ENCODE assay signal across 10 cellular contexts in genomic region chr5:91125916-91126315, GRCh38.
A peak's percentile ranks its signal among the peaks of the same experiment; 100 is the strongest.
DNase-seq lines count a peak whose midpoint lies in the region; ATAC-seq and TF ChIP-seq lines count a peak whose summit lies in the region.
"Had no signal": no experiment of that assay in that cellular context is flagged by ENCODE, and none has a peak within 500 bp of the region (broad histone marks: within the 10 kb centered on the region; RNA-seq: fewer than 3 reads in every experiment).

No MANE protein-coding gene starts in this region.

- H3K36me3 ChIP-seq in HAP-1 (replicated peaks) (no peaks in the 10 kb centered on the region), PC-3 (ENCODE audit: low read depth, low read length) (no peaks in the 10 kb centered on the region), fibroblast of lung (ENCODE audit: control insufficient read depth, insufficient read depth, low read length) (no peaks in the 10 kb centered on the region), stomach (no peaks in the 10 kb centered on the region)
- H3K36me3 ChIP-seq: WERI-Rb-1 had no signal

- TF ChIP-seq POLR2A in stomach (IDR thresholded peaks at IDR 0.05): no peak

- H3K9me3 ChIP-seq in HAP-1: no peaks in the 10 kb centered on the region
- H3K9me3 ChIP-seq in PC-3 (ENCODE audit: low read length): no peaks in the 10 kb centered on the region
- H3K9me3 ChIP-seq in fibroblast of lung (ENCODE audit: control insufficient read depth, insufficient read depth, low read depth, low read length): no peaks in the 10 kb centered on the region
- no peaks in the 10 kb centered on the region for H3K9me3 ChIP-seq in stomach
- H3K9me3 ChIP-seq: mucosa of descending colon had no signal

- H3K79me2 ChIP-seq in PC-3 (ENCODE audit: low read length): no peaks in the 10 kb centered on the region
- no peaks in the 10 kb centered on the region for H3K79me2 ChIP-seq in fibroblast of lung (ENCODE audit: control insufficient read depth, insufficient read depth, low read length)

- H3K4me1 ChIP-seq in HAP-1 (peaks cover 30% of the 10 kb centered on the region), PC-3 (ENCODE audit: insufficient read depth, low read length) (peaks cover 39% of the 10 kb centered on the region), fibroblast of lung (ENCODE audit: control insufficient read depth, extremely low read depth, insufficient read depth, low read length) (peaks cover 14% of the 10 kb centered on the region), stomach (peaks cover 35 to 75% (median 50%) of the 10 kb centered on the region in 4 donors)

- in situ Hi-C loops in HAP-1 (cut with MboI; ENCODE audit: low sequenced_read_pairs): no loop called here

- BruUV-seq in PC-3 (replicated peaks; lab: Mats Ljungman, UMichigan): no TSS peak

- DNase-seq in HAP-1 (ENCODE audit: low spot score in 2 of 2) (peak; percentile 30 to 39), PC-3 (peak; percentile 15), fibroblast of lung (ENCODE audit: low read depth in 2 of 2) (peak in 1 of 2 donors; percentile 39), stomach (no peak), GM10266 (ENCODE audit: extremely low spot score) (no peak), amygdala (lab: John Stamatoyannopoulos, UW) (no peak)
- DNase-seq: mucosa of descending colon, NCI-H82, WERI-Rb-1 had no signal

- H4K20me1 ChIP-seq in PC-3 (ENCODE audit: low read length) (no peaks in the 10 kb centered on the region), fibroblast of lung (ENCODE audit: control insufficient read depth, extremely low read depth, insufficient read depth, low read length) (no peaks in the 10 kb centered on the region)

- no peak for TF ChIP-seq EP300 in stomach (IDR thresholded peaks at IDR 0.05)

- no peak for TF ChIP-seq CTCF in PC-3 (conservative IDR thresholded peaks at IDR 0.05; ENCODE audit: low read depth, low read length)
- no peak for TF ChIP-seq CTCF in fibroblast of lung (conservative IDR thresholded peaks at IDR 0.05 in 1 of 2, IDR thresholded peaks at IDR 0.05 in 1 of 2; ENCODE audit: low read depth in 1 of 2, low read length in 2 of 2)
- TF ChIP-seq CTCF in stomach (IDR thresholded peaks at IDR 0.05): no peak
- no peak for TF ChIP-seq CTCF in GM10266 (IDR thresholded peaks at IDR 0.05; ENCODE audit: control insufficient read depth, insufficient read depth, low read depth, missing control alignments)

- POLR2A ChIA-PET in PC-3 (lab: Charles Lee; ENCODE audit: unreplicated experiment): no interaction called here

- H2AFZ ChIP-seq in PC-3 (ENCODE audit: low read length) (no peak overlapping the region), fibroblast of lung (ENCODE audit: low read length) (no peak overlapping the region)

- H3F3A ChIP-seq in PC-3 (ENCODE audit: low read length, unreplicated experiment): no peaks in the 10 kb centered on the region

- ATAC-seq in PC-3 (no peak), HG02571 (IDR thresholded peaks at IDR 0.05; ENCODE audit: unreplicated experiment) (no peak)

- H3K9ac ChIP-seq in PC-3 (ENCODE audit: low read length) (no peak overlapping the region), fibroblast of lung (ENCODE audit: insufficient read depth, low read length) (no peak overlapping the region)

- CTCF ChIA-PET in PC-3 (lab: Charles Lee): no interaction called here

- H3K4me3 ChIP-seq in HAP-1: no peak overlapping the region
- no peak overlapping the region for H3K4me3 ChIP-seq in PC-3 (ENCODE audit: low read length)
- H3K4me3 ChIP-seq in fibroblast of lung (replicated peaks in 1 of 4; ENCODE audit: control extremely low read depth in 1 of 4, insufficient read depth in 1 of 4, low read depth in 3 of 4, low read length in 4 of 4): no peak overlapping the region
- no peak overlapping the region for H3K4me3 ChIP-seq in stomach
- H3K4me3 ChIP-seq: mucosa of descending colon had no signal

- 60 to 86% (median 73%) methylated on average over 1 of the region's 1 CpG for WGBS in stomach, 5 donors

- H3K4me2 ChIP-seq in PC-3 (ENCODE audit: low read length) (peak overlapping the region; percentile 26), fibroblast of lung (ENCODE audit: extremely low read depth, insufficient read depth, low read length) (peak overlapping the region; percentile 41)

- H3K27ac ChIP-seq in PC-3 (ENCODE audit: low read length): peak overlapping the region; percentile 50
- no peak overlapping the region for H3K27ac ChIP-seq in fibroblast of lung (ENCODE audit: insufficient read depth, low read length)
- H3K27ac ChIP-seq in stomach: peak overlapping the region in 4 of 5 donors; percentile 58 to 86 (median 80)
- H3K27ac ChIP-seq: WERI-Rb-1 had no signal

- intact Hi-C loops in PC-3 (cut with micrococcal nuclease) (loop anchor here (1.0 kb wide), 1 partner anchor 154 kb away; no protein-coding TSS in a partner anchor), stomach (cut with DNase I; ENCODE audit: low total_unique reads) (no loop called here)

- H3K27me3 ChIP-seq in HAP-1 (ENCODE audit: low read depth): no peaks in the 10 kb centered on the region
- no peaks in the 10 kb centered on the region for H3K27me3 ChIP-seq in PC-3 (ENCODE audit: low read length)
- H3K27me3 ChIP-seq in fibroblast of lung (ENCODE audit: control insufficient read depth, insufficient read depth, low read length): no peaks in the 10 kb centered on the region
- H3K27me3 ChIP-seq in stomach: no peaks in the 10 kb centered on the region

- no peaks in the 10 kb centered on the region for H3K9me2 ChIP-seq in PC-3 (replicated peaks; ENCODE audit: low read length)

Comparison
In these comparisons a context has a peak if more than half of its experiments do, and no peak if none do; other contexts are left out.
1. DNase-seq: peak in HAP-1 (2 of 2) and PC-3 (single experiment); none in stomach (single experiment), GM10266 (single experiment) and amygdala (0 of 56).